ENCODE assay signal across 17 cellular contexts in genomic region chr19:10220695-10221094, GRCh38. TPM values are rescaled to one million over a fixed set of nuclear protein-coding genes. Genes with fewer than 3 reads are reported as not detected.
DNase-seq lines count a peak whose midpoint lies in the region; ATAC-seq and TF ChIP-seq lines count a peak whose summit lies in the region.
"Had no signal": no experiment of that assay in that cellular context is flagged by ENCODE, and none has a peak within 500 bp of the region (broad histone marks: within the 10 kb centered on the region; RNA-seq: fewer than 3 reads in every experiment).

No MANE protein-coding gene starts in this region.

- H3K9me2 ChIP-seq in GM23338 (ENCODE audit: insufficient read depth) (no peaks in the 10 kb centered on the region; the same call in 1 of the 2 replicates), SU-DHL-6 (replicated peaks; ENCODE audit: insufficient read depth, low read length) (no peaks in the 10 kb centered on the region)

- no peaks in the 10 kb centered on the region for H3K9me3 ChIP-seq in SU-DHL-6 (ENCODE audit: insufficient read depth, low read length)
- H3K9me3 ChIP-seq: BLaER1 treated with 17β-estradiol and CSF1 and Interleukin-3, amounts not matched to agents 10 nM and 100 nM had no signal

- H2AFZ ChIP-seq in GM23338 (no peak overlapping the region), SU-DHL-6 (ENCODE audit: low read depth, low read length, severe bottlenecking) (no peak overlapping the region)

- H3K36me3 Mint-ChIP-seq in GM23338 (ENCODE audit: low read depth), result peaks cover 8% of the 10 kb centered on the region
- peaks cover 5% of the 10 kb centered on the region for H3K36me3 Mint-ChIP-seq in neural crest cell (ENCODE audit: low read depth)

- H3K27me3 ChIP-seq in GM23338 (ENCODE audit: insufficient read depth), result no peaks in the 10 kb centered on the region
- no peaks in the 10 kb centered on the region for H3K27me3 ChIP-seq in SU-DHL-6 (ENCODE audit: low read length)
- H3K27me3 ChIP-seq: BLaER1 treated with 17β-estradiol and CSF1 and Interleukin-3, amounts not matched to agents 10 nM and 100 nM had no signal

- ATAC-seq in GM23338, result no peak
- no peak for ATAC-seq in HG03175 (IDR thresholded peaks at IDR 0.05; ENCODE audit: unreplicated experiment)
- ATAC-seq in GM18502 (IDR thresholded peaks at IDR 0.05; ENCODE audit: poor library complexity, unreplicated experiment), result no peak
- ATAC-seq: PC-3 had no signal

- H3K27ac ChIP-seq in GM23338 (ENCODE audit: low read depth) (no peak overlapping the region), SU-DHL-6 (ENCODE audit: low read depth, low read length) (peak overlapping the region; percentile 99)
- H3K27ac ChIP-seq: RWPE1 had no signal

- H3K4me1 Mint-ChIP-seq in GM23338 (peaks cover 17% of the 10 kb centered on the region), neural crest cell (peaks cover 3% of the 10 kb centered on the region)

- TF ChIP-seq CTCF in GM23338 (conservative IDR thresholded peaks at IDR 0.05; ENCODE audit: low read depth in 2 of 2) (no peak), SU-DHL-6 (IDR thresholded peaks at IDR 0.05; ENCODE audit: insufficient read depth, low read length, poor library complexity, severe bottlenecking) (no peak), neural crest cell (conservative IDR thresholded peaks at IDR 0.05) (no peak), GM13976 (IDR thresholded peaks at IDR 0.05; ENCODE audit: borderline replicate concordance, control extremely low read depth, extremely low read depth, insufficient read depth, missing control alignments) (no peak)

- H3K36me3 ChIP-seq in GM23338 (ENCODE audit: insufficient read depth) (no peaks in the 10 kb centered on the region), SU-DHL-6 (ENCODE audit: low read length) (peaks cover 21% of the 10 kb centered on the region; the same call in 1 of the 2 replicates)

- in situ Hi-C loops in GM13976 (cut with MboI; ENCODE audit: low sequenced_read_pairs, unreplicated experiment), result no loop called here

- H3K4me3 ChIP-seq in GM23338 (no peak overlapping the region), SU-DHL-6 (ENCODE audit: insufficient read depth, low read length, poor library complexity, severe bottlenecking) (peak overlapping the region; percentile 1)
- H3K4me3 ChIP-seq: BLaER1 treated with 17β-estradiol and CSF1 and Interleukin-3, amounts not matched to agents 10 nM and 100 nM had no signal

- H3K4me2 ChIP-seq in GM23338 (no peak overlapping the region), SU-DHL-6 (ENCODE audit: low read depth, low read length, poor library complexity, severe bottlenecking) (peak overlapping the region; percentile 70)

- H3K4me1 ChIP-seq in GM23338 (ENCODE audit: insufficient read depth), result no peaks in the 10 kb centered on the region

- H4K20me1 ChIP-seq in GM23338 (replicated peaks; ENCODE audit: insufficient read depth) (no peaks in the 10 kb centered on the region), SU-DHL-6 (ENCODE audit: low read depth, low read length) (no peaks in the 10 kb centered on the region)

- H3K27me3 Mint-ChIP-seq in GM23338 (ENCODE audit: insufficient read depth, low read depth, poor library complexity) (peaks cover 2% of the 10 kb centered on the region), neural crest cell (ENCODE audit: low read depth) (no peaks in the 10 kb centered on the region)
- H3K27me3 Mint-ChIP-seq: CD8-positive, alpha-beta memory T cell had no signal

- H3K27ac Mint-ChIP-seq in GM23338, result peak overlapping the region; percentile 93
- peak overlapping the region; percentile 29 for H3K27ac Mint-ChIP-seq in neural crest cell (ENCODE audit: unreplicated experiment)
- H3K27ac Mint-ChIP-seq: T-helper 1 cell treated with Interleukin-12 subunit alpha and Interleukin-12 subunit beta and Interleukin-4 antibody, amounts not matched to agents 30 μg/mL and 1 μg/mL, for 36 hours had no signal

- H3F3A ChIP-seq in GM23338 (replicated peaks; ENCODE audit: low read depth) (no peaks in the 10 kb centered on the region), SU-DHL-6 (ENCODE audit: insufficient read depth) (peaks cover 67% of the 10 kb centered on the region)

- H3K79me2 ChIP-seq in GM23338 (replicated peaks; ENCODE audit: insufficient read depth) (no peaks in the 10 kb centered on the region), SU-DHL-6 (ENCODE audit: insufficient read depth, low read length) (peaks cover 46% of the 10 kb centered on the region)

- no peaks in the 10 kb centered on the region; the same call in 2 of the 3 replicates for H3K9me3 Mint-ChIP-seq in GM23338
- H3K9me3 Mint-ChIP-seq in neural crest cell, result no peaks in the 10 kb centered on the region
- H3K9me3 Mint-ChIP-seq: CD8-positive, alpha-beta memory T cell; T-helper 1 cell treated with Interleukin-12 subunit alpha and Interleukin-12 subunit beta and Interleukin-4 antibody, amounts not matched to agents 30 μg/mL and 1 μg/mL, for 36 hours had no signal

- peak overlapping the region; percentile 53 for H3K9ac ChIP-seq in SU-DHL-6 (ENCODE audit: low read length)

- DNase-seq in GM23338 (ENCODE audit: low spot score), result no peak
- DNase-seq in neural crest cell (ENCODE audit: low read depth, low spot score), result no peak
- no peak for DNase-seq in GM13976 (ENCODE audit: low spot score)
- DNase-seq: CD8-positive, alpha-beta memory T cell; HCEC 1CT; NCI-H1417; NCI-H187; NCI-H2107; NCI-H510A; NCI-H774; PC-3 had no signal

- no peak overlapping the region for H3K4me3 Mint-ChIP-seq in GM23338
- H3K4me3 Mint-ChIP-seq in neural crest cell, result no peak overlapping the region
- H3K4me3 Mint-ChIP-seq: CD8-positive, alpha-beta memory T cell; T-helper 1 cell treated with Interleukin-12 subunit alpha and Interleukin-12 subunit beta and Interleukin-4 antibody, amounts not matched to agents 30 μg/mL and 1 μg/mL, for 36 hours had no signal

TF ChIP-seq in GM23338, 12 proteins besides CTCF, POLR2A, EP300 and RAD21 (continues in another document):
- TF ChIP-seq CREB1 (CRISPR knock-in tag; IDR thresholded peaks at IDR 0.05; ENCODE audit: low read depth), result no peak
- TF ChIP-seq POLR2AphosphoS5 (IDR thresholded peaks at IDR 0.05; ENCODE audit: low read depth), result no peak
- TF ChIP-seq, protein P1, sequence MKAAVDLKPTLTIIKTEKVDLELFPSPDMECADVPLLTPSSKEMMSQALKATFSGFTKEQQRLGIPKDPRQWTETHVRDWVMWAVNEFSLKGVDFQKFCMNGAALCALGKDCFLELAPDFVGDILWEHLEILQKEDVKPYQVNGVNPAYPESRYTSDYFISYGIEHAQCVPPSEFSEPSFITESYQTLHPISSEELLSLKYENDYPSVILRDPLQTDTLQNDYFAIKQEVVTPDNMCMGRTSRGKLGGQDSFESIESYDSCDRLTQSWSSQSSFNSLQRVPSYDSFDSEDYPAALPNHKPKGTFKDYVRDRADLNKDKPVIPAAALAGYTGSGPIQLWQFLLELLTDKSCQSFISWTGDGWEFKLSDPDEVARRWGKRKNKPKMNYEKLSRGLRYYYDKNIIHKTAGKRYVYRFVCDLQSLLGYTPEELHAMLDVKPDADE (IDR thresholded peaks at IDR 0.05), result no peak
- TF ChIP-seq, protein P2, sequence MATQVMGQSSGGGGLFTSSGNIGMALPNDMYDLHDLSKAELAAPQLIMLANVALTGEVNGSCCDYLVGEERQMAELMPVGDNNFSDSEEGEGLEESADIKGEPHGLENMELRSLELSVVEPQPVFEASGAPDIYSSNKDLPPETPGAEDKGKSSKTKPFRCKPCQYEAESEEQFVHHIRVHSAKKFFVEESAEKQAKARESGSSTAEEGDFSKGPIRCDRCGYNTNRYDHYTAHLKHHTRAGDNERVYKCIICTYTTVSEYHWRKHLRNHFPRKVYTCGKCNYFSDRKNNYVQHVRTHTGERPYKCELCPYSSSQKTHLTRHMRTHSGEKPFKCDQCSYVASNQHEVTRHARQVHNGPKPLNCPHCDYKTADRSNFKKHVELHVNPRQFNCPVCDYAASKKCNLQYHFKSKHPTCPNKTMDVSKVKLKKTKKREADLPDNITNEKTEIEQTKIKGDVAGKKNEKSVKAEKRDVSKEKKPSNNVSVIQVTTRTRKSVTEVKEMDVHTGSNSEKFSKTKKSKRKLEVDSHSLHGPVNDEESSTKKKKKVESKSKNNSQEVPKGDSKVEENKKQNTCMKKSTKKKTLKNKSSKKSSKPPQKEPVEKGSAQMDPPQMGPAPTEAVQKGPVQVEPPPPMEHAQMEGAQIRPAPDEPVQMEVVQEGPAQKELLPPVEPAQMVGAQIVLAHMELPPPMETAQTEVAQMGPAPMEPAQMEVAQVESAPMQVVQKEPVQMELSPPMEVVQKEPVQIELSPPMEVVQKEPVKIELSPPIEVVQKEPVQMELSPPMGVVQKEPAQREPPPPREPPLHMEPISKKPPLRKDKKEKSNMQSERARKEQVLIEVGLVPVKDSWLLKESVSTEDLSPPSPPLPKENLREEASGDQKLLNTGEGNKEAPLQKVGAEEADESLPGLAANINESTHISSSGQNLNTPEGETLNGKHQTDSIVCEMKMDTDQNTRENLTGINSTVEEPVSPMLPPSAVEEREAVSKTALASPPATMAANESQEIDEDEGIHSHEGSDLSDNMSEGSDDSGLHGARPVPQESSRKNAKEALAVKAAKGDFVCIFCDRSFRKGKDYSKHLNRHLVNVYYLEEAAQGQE (IDR thresholded peaks at IDR 0.05; ENCODE audit: unreplicated experiment), result no peak
- TF ChIP-seq EZH2 (IDR thresholded peaks at IDR 0.05; ENCODE audit: low read depth, unreplicated experiment), result no peak
- no peak for TF ChIP-seq JUNB (IDR thresholded peaks at IDR 0.05; ENCODE audit: unreplicated experiment)
- TF ChIP-seq ZNF114 (CRISPR knock-in tag; IDR thresholded peaks at IDR 0.05), result no peak
- TF ChIP-seq STAT1 (IDR thresholded peaks at IDR 0.05; ENCODE audit: unreplicated experiment), result no peak
- TF ChIP-seq NANOG (IDR thresholded peaks at IDR 0.05; ENCODE audit: borderline replicate concordance), result no peak

RNA-seq across cellular contexts. Expression of gene S1PR2, which starts 10.4 kb away (rescaled TPM):
- total RNA-seq in GM23338 (2014; rRNA removed; shearing (Covaris generic)), result 13.2 and 13.9 TPM in 2 replicates
- polyA plus RNA-seq in GM23338 (2016; fragmentation: Nextera tagmentation; extraction: Ambion mirVana), result 8.9 and 9.2 TPM in 2 replicates
- total RNA-seq in neural crest cell, result 24.8 and 26.3 TPM in 2 replicates

RNA-seq across cellular contexts. Expression of gene DNMT1, which starts 25.9 kb away (rescaled TPM):
- 224 and 238 TPM in 2 replicates for total RNA-seq in GM23338 (2014; rRNA removed; shearing (Covaris generic))
- 589 and 593 TPM in 2 replicates for polyA plus RNA-seq in GM23338 (2016; fragmentation: Nextera tagmentation; extraction: Ambion mirVana)
- 288 and 333 TPM in 2 replicates for total RNA-seq in neural crest cell

RNA-seq across cellular contexts. Expression of gene MRPL4, which starts 31.3 kb away (rescaled TPM):
- total RNA-seq in GM23338 (2014; rRNA removed; shearing (Covaris generic)), result 152 and 171 TPM in 2 replicates
- polyA plus RNA-seq in GM23338 (2016; fragmentation: Nextera tagmentation; extraction: Ambion mirVana), result 92.0 and 102 TPM in 2 replicates
- 75.4 and 75.6 TPM in 2 replicates for total RNA-seq in neural crest cell

RNA-seq across cellular contexts. Expression of gene ICAM1, which starts 50.2 kb away (rescaled TPM):
- 3.5 and 3.6 TPM in 2 replicates for total RNA-seq in GM23338 (2014; rRNA removed; shearing (Covaris generic))
- 1.0 and 1.6 TPM in 2 replicates for polyA plus RNA-seq in GM23338 (2016; fragmentation: Nextera tagmentation; extraction: Ambion mirVana)
- total RNA-seq in neural crest cell, result 0.14 and 0.23 TPM in 2 replicates
